In the genomic region with DNA sequence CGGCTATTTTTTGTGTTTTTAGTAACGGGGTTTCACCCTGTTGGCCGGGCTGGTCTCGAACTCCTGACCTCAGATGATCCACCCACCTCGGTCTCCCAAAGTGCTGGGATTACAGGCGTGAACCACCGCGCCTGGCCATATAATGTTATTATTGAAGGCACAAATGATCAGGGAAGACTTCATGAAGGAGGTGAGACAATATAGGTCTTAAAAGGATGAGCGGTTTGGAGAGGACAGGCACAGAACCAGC, we compare ENCODE assay signal across 8 cellular contexts. TPM values are rescaled to one million over a fixed set of nuclear protein-coding genes. Genes with fewer than 3 reads are reported as not detected.
DNase-seq lines count a peak whose midpoint lies in the region; ATAC-seq and TF ChIP-seq lines count a peak whose summit lies in the region.
"Not testable (repeated sequence)": the region's sequence is repeated elsewhere in the genome, so short reads cannot be mapped to it uniquely, and the experiment has no call there.

No MANE protein-coding gene starts in this region.

- RAD21 ChIA-PET in HCT116 (lab: Charles Lee; ENCODE audit: low non-redundant PET in 1 of 2, low total read pairs in 2 of 2, uncharacterized antibody in 2 of 2, unreplicated experiment in 2 of 2) = interaction anchor here (0.6 to 0.7 kb wide), 3 partner anchors 22 to 307 kb away, joined by 3 to 5 read pairs (median 3); no protein-coding TSS in a partner anchor

- not testable (repeated sequence) for TF ChIP-seq POLR2A in HCT116 (IDR thresholded peaks at IDR 0.05; ENCODE audit: borderline replicate concordance, extremely low read depth, insufficient read depth, insufficient read length)

- peak overlapping the region; percentile 92 for H3K27ac Mint-ChIP-seq in activated T-cell treated with anti-CD3 and anti-CD28 coated beads, Interleukin-2, amount 50 U/mL, for 72 hours

- peak; percentile 23 for ATAC-seq in HCT116
- ATAC-seq in RWPE2 (ENCODE audit: low read depth); activated T-cell treated with anti-CD3 and anti-CD28 coated beads, Interleukin-2, amount 50 U/mL, for 72 hours (replicated peaks in 1 of 2); left ventricle myocardium superior: not testable (repeated sequence)

- not testable (repeated sequence) for H3K27me3 ChIP-seq in BLaER1; HCT116 (ENCODE audit: insufficient read depth, low read length); RWPE2 (ENCODE audit: insufficient read depth, poor library complexity, severe bottlenecking); neural cell (ENCODE audit: insufficient read depth, low read depth, low read length)

- H3K4me1 ChIP-seq in BLaER1 = peaks cover 19% of the 10 kb centered on the region
- H3K4me1 ChIP-seq in HCT116 (ENCODE audit: control insufficient read depth in 1 of 2, insufficient read depth in 2 of 2, low read length in 2 of 2) = peaks cover 0 to 26% of the 10 kb centered on the region in 2 experiments; a peak in 3 of 4 replicates
- not testable (repeated sequence) for H3K4me1 ChIP-seq in RWPE2 (ENCODE audit: insufficient read depth, poor library complexity, severe bottlenecking)

- not testable (repeated sequence) for H3K9me3 Mint-ChIP-seq in activated T-cell treated with anti-CD3 and anti-CD28 coated beads, Interleukin-2, amount 50 U/mL, for 72 hours

- H3K4me2 ChIP-seq in BLaER1 (peak overlapping the region; percentile 45), HCT116 (ENCODE audit: low read length) (peak overlapping the region; percentile 70)
- not testable (repeated sequence) for H3K4me2 ChIP-seq in neural cell (ENCODE audit: low read length)

- POLR2A ChIA-PET in HCT116 (lab: Charles Lee) = interaction anchor here (0.7 to 1.7 kb wide), 5 partner anchors 13 to 104 kb away, joined by 3 to 8 read pairs (median 5); a partner anchor contains a TSS

- intact Hi-C loops in HCT116 (cut with micrococcal nuclease) = loop anchor here (10.0 kb wide), 1 partner anchor 106 kb away; a partner anchor contains a TSS
- intact Hi-C loops in left ventricle myocardium superior (cut with micrococcal nuclease) = not testable (repeated sequence)

- not testable (repeated sequence) for TF ChIP-seq RAD21 in HCT116 (IDR thresholded peaks at IDR 0.05; ENCODE audit: low read depth); neural cell (conservative IDR thresholded peaks at IDR 0.05)

- not testable (repeated sequence) for H3K9me3 ChIP-seq in BLaER1; HCT116 (ENCODE audit: control insufficient read depth in 1 of 2, insufficient read depth in 1 of 2, low read depth in 1 of 2, low read length in 2 of 2); RWPE2 (ENCODE audit: severe bottlenecking); neural cell (ENCODE audit: low read length)

- H3K36me3 Mint-ChIP-seq in activated T-cell treated with anti-CD3 and anti-CD28 coated beads, Interleukin-2, amount 50 U/mL, for 72 hours (ENCODE audit: insufficient read depth in 2 of 2) = peaks cover 6 to 12% of the 10 kb centered on the region in 2 donors

- CTCF ChIA-PET in HCT116 (lab: Charles Lee) = interaction anchor here (0.5 to 3.2 kb wide), 28 partner anchors 9 to 855 kb away, joined by 3 to 32 read pairs (median 4); a partner anchor contains a TSS

- H3K36me3 ChIP-seq in BLaER1 (peaks cover 18% of the 10 kb centered on the region), RWPE2 (ENCODE audit: low read depth) (peaks cover 25% of the 10 kb centered on the region)
- not testable (repeated sequence) for H3K36me3 ChIP-seq in HCT116 (ENCODE audit: control insufficient read depth in 1 of 2, insufficient read depth in 2 of 2, low read length in 2 of 2); neural cell (ENCODE audit: insufficient read depth, low read length)

- not testable (repeated sequence) for TF ChIP-seq CTCF in HCT116 (IDR thresholded peaks at IDR 0.05 in 2 of 3, conservative IDR thresholded peaks at IDR 0.05 in 1 of 3; ENCODE audit: borderline replicate concordance in 1 of 3, insufficient read depth in 1 of 3, low read depth in 2 of 3, low read length in 2 of 3); RWPE2 (IDR thresholded peaks at IDR 0.05; ENCODE audit: poor library complexity, severe bottlenecking); choroid plexus epithelial cell (conservative IDR thresholded peaks at IDR 0.05; ENCODE audit: low read depth, low read length); neural cell (IDR thresholded peaks at IDR 0.05; ENCODE audit: poor library complexity, severe bottlenecking)

- 0 out of 2 replicates have a peak overlapping the region, but pooled peaks have one; percentile 96 for H3K27ac ChIP-seq in BLaER1
- H3K27ac ChIP-seq in HCT116 (ENCODE audit: low read depth, low read length); RWPE2 (ENCODE audit: poor library complexity, severe bottlenecking): not testable (repeated sequence)
- peak overlapping the region; percentile 4 for H3K27ac ChIP-seq in neural cell (ENCODE audit: low read length)

- H3K9me2 ChIP-seq in HCT116 (ENCODE audit: insufficient read depth); neural cell (ENCODE audit: insufficient read depth, low read length): not testable (repeated sequence)

- H3K4me3 ChIP-seq in BLaER1 (peak overlapping the region; percentile 97), HCT116 (replicated peaks in 1 of 2; ENCODE audit: low read depth in 1 of 2, low read length in 2 of 2) (peak overlapping the region; percentile 82 to 96), RWPE2 (ENCODE audit: severe bottlenecking) (peak overlapping the region; percentile 69), choroid plexus epithelial cell (ENCODE audit: low read depth, low read length) (peak overlapping the region; percentile 12), neural cell (ENCODE audit: low read length) (peak overlapping the region; percentile 90)

- not testable (repeated sequence) for TF ChIP-seq EP300 in neural cell (conservative IDR thresholded peaks at IDR 0.05; ENCODE audit: poor library complexity, severe bottlenecking)

- BruUV-seq in HCT116 (replicated peaks; lab: Mats Ljungman, UMichigan) = not testable (repeated sequence)

- H3K79me2 ChIP-seq in HCT116 (ENCODE audit: insufficient read depth, low read length) = peaks cover 63% of the 10 kb centered on the region
- H3K79me2 ChIP-seq in neural cell (replicated peaks; ENCODE audit: insufficient read depth, low read length) = peaks cover 44% of the 10 kb centered on the region

- not testable (repeated sequence) for H2AFZ ChIP-seq in HCT116 (ENCODE audit: low read depth, low read length, poor library complexity, severe bottlenecking)
- peak overlapping the region; percentile 53 for H2AFZ ChIP-seq in neural cell (ENCODE audit: low read depth, low read length)

- H3K9ac ChIP-seq in BLaER1 (peak overlapping the region; percentile 98; the same call in 1 of the 2 replicates), HCT116 (ENCODE audit: low read length) (0 out of 2 replicates have a peak overlapping the region, but pooled peaks have one; percentile 18), neural cell (ENCODE audit: low read length) (peak overlapping the region; percentile 30)

- H3K4me1 Mint-ChIP-seq in activated T-cell treated with anti-CD3 and anti-CD28 coated beads, Interleukin-2, amount 50 U/mL, for 72 hours (ENCODE audit: low read depth) = peaks cover 24% of the 10 kb centered on the region

- peaks cover 43% of the 10 kb centered on the region for H4K20me1 ChIP-seq in BLaER1
- H4K20me1 ChIP-seq in HCT116 (ENCODE audit: insufficient read depth); neural cell (ENCODE audit: insufficient read depth): not testable (repeated sequence)

- not testable (repeated sequence) for DNase-seq in HCT116 (ENCODE audit: low read depth, low spot score); RWPE2 (ENCODE audit: low spot score); activated T-cell treated with anti-CD3 and anti-CD28 coated beads, Interleukin-2, amount 50 U/mL, for 72 hours; choroid plexus epithelial cell (ENCODE audit: low read depth)
- DNase-seq in left ventricle myocardium superior = peak; percentile 41
- DNase-seq in stimulated activated CD8-positive, alpha-beta memory T cell treated with anti-CD3 and anti-CD28 coated beads, Interleukin-7, amount 100 ng/mL, for 24 hours (ENCODE audit: low read depth) = peak; percentile 20

- peak overlapping the region; percentile 89 to 94 for H3K4me3 Mint-ChIP-seq in activated T-cell treated with anti-CD3 and anti-CD28 coated beads, Interleukin-2, amount 50 U/mL, for 72 hours

- not testable (repeated sequence) for H3F3A ChIP-seq in neural cell (ENCODE audit: insufficient read depth, low read length, poor library complexity, severe bottlenecking)

- H3K27me3 Mint-ChIP-seq in activated T-cell treated with anti-CD3 and anti-CD28 coated beads, Interleukin-2, amount 50 U/mL, for 72 hours (ENCODE audit: low read depth) = not testable (repeated sequence)

TF ChIP-seq in HCT116, 20 proteins besides CTCF, POLR2A, EP300 and RAD21:
- peak; percentile 68 for TF ChIP-seq EGR1 (IDR thresholded peaks at IDR 0.05; ENCODE audit: low read depth)

RNA-seq across cellular contexts. Expression of a gene that starts 0.3 kb away (rescaled TPM):
- total RNA-seq in HCT116 (2021; ENCODE audit: unreplicated experiment) (108 TPM), left ventricle myocardium superior (96.2 TPM)
- polyA plus RNA-seq in HCT116 (2012) = 41.2 and 57.2 TPM in 2 replicates
- total RNA-seq in activated T-cell treated with anti-CD3 and anti-CD28 coated beads, Interleukin-2, amount 50 U/mL, for 72 hours = 100 to 1,000 TPM; 107 to 111 TPM
- 296 and 308 TPM in 2 replicates for polyA plus RNA-seq in neural cell
- 601 and 672 TPM in 2 replicates for polyA minus RNA-seq in neural cell

Comparison
In these comparisons a context has a peak if more than half of its experiments do, and no peak if none do; other contexts are left out.
1. H3K4me3 ChIP-seq: peak in every context shown above with its lines; median percentile 97 in BLaER1; 90 in neural cell; 89 in HCT116; 69 in RWPE2; 12 in choroid plexus epithelial cell.
2. H3K9ac ChIP-seq: peak in every context shown above with its lines; median percentile 98 in BLaER1; 30 in neural cell; 18 in HCT116.